In genomic region chr11:121530257-121530656, GRCh38 we compare ENCODE assay signal across 16 cellular contexts.
DNase-seq lines count a peak whose midpoint lies in the region; ATAC-seq and TF ChIP-seq lines count a peak whose summit lies in the region.
"Had no signal": no experiment of that assay in that cellular context is flagged by ENCODE, and none has a peak within 500 bp of the region (broad histone marks: within the 10 kb centered on the region; RNA-seq: fewer than 3 reads in every experiment).

No MANE protein-coding gene starts in this region.

- no peak overlapping the region for H3K4me3 Mint-ChIP-seq in activated T-cell treated with anti-CD3 and anti-CD28 coated beads, Interleukin-2, amount 50 U/mL, for 72 hours
- no peak overlapping the region for H3K4me3 Mint-ChIP-seq in activated T-cell treated with anti-CD3 and anti-CD28 coated beads, Interleukin-2, amount 50 U/mL, for 24 hours
- H3K4me3 Mint-ChIP-seq in natural killer cell: no peak overlapping the region
- no peak overlapping the region for H3K4me3 Mint-ChIP-seq in natural killer cell treated with Interleukin-12 subunit alpha and Interleukin-12 subunit beta and Interleukin-15 and Interleukin-18, amount 100 ng/mL, for 72 hours
- H3K4me3 Mint-ChIP-seq in central memory CD8-positive, alpha-beta T cell: no peak overlapping the region
- H3K4me3 Mint-ChIP-seq: CD4-positive, alpha-beta T cell; H9 had no signal

- no peak overlapping the region for H3K4me3 ChIP-seq in right cardiac atrium (ENCODE audit: low read length)
- H3K4me3 ChIP-seq: A549 had no signal

- DNase-seq in activated T-cell treated with anti-CD3 and anti-CD28 coated beads, Interleukin-2, amount 50 U/mL, for 72 hours: no peak
- no peak for DNase-seq in activated T-cell treated with anti-CD3 and anti-CD28 coated beads, Interleukin-2, amount 50 U/mL, for 24 hours
- no peak for DNase-seq in natural killer cell
- no peak for DNase-seq in natural killer cell treated with Interleukin-12 subunit alpha and Interleukin-12 subunit beta and Interleukin-15 and Interleukin-18, amount 100 ng/mL, for 72 hours (ENCODE audit: low spot score)
- no peak for DNase-seq in central memory CD8-positive, alpha-beta T cell (ENCODE audit: low spot score in 2 of 2)
- DNase-seq in right cardiac atrium: no peak
- DNase-seq: AML-193; CD4-positive, alpha-beta T cell; DMS153; DMS79; GDM1; H9 had no signal

- H3K27ac ChIP-seq in right cardiac atrium (ENCODE audit: low read length): no peak overlapping the region
- H3K27ac ChIP-seq: 22Rv1, A549, C4-2B had no signal

- peaks cover 23 to 37% of the 10 kb centered on the region in 2 donors for H3K36me3 Mint-ChIP-seq in activated T-cell treated with anti-CD3 and anti-CD28 coated beads, Interleukin-2, amount 50 U/mL, for 72 hours (ENCODE audit: insufficient read depth in 2 of 2)
- peaks cover 88% of the 10 kb centered on the region for H3K36me3 Mint-ChIP-seq in activated T-cell treated with anti-CD3 and anti-CD28 coated beads, Interleukin-2, amount 50 U/mL, for 24 hours (ENCODE audit: low read depth)
- H3K36me3 Mint-ChIP-seq in natural killer cell: peaks cover 39% of the 10 kb centered on the region
- H3K36me3 Mint-ChIP-seq in natural killer cell treated with Interleukin-12 subunit alpha and Interleukin-12 subunit beta and Interleukin-15 and Interleukin-18, amount 100 ng/mL, for 72 hours: peaks cover 33% of the 10 kb centered on the region
- peaks cover 45% of the 10 kb centered on the region for H3K36me3 Mint-ChIP-seq in central memory CD8-positive, alpha-beta T cell (ENCODE audit: insufficient read depth)

- TF ChIP-seq CTCF in natural killer cell (IDR thresholded peaks at IDR 0.05): no peak

- no peaks in the 10 kb centered on the region for H3K9me3 ChIP-seq in right cardiac atrium (ENCODE audit: control insufficient read depth, low read length)
- H3K9me3 ChIP-seq: A549 had no signal

- H3K4me1 ChIP-seq in right cardiac atrium (ENCODE audit: control insufficient read depth, insufficient read depth, low read length): no peaks in the 10 kb centered on the region
- H3K4me1 ChIP-seq: A549 had no signal

- intact Hi-C loops in natural killer cell (cut with micrococcal nuclease) (no loop called here), right cardiac atrium (cut with DNase I) (loop anchor here in 1 of 4 donors (5.0 kb wide), 1 partner anchor 213 kb away; no protein-coding TSS in a partner anchor)

- WGBS in right cardiac atrium: 87% methylated on average over 2 of the region's 2 CpGs

- H3K27me3 Mint-ChIP-seq in activated T-cell treated with anti-CD3 and anti-CD28 coated beads, Interleukin-2, amount 50 U/mL, for 72 hours (ENCODE audit: low read depth): no peaks in the 10 kb centered on the region
- no peaks in the 10 kb centered on the region for H3K27me3 Mint-ChIP-seq in activated T-cell treated with anti-CD3 and anti-CD28 coated beads, Interleukin-2, amount 50 U/mL, for 24 hours
- H3K27me3 Mint-ChIP-seq in natural killer cell (ENCODE audit: low read depth in 2 of 2): no peaks in the 10 kb centered on the region
- no peaks in the 10 kb centered on the region for H3K27me3 Mint-ChIP-seq in natural killer cell treated with Interleukin-12 subunit alpha and Interleukin-12 subunit beta and Interleukin-15 and Interleukin-18, amount 100 ng/mL, for 72 hours
- no peaks in the 10 kb centered on the region for H3K27me3 Mint-ChIP-seq in central memory CD8-positive, alpha-beta T cell
- H3K27me3 Mint-ChIP-seq: CD4-positive, alpha-beta T cell had no signal

- no peak for ATAC-seq in activated T-cell treated with anti-CD3 and anti-CD28 coated beads, Interleukin-2, amount 50 U/mL, for 72 hours (replicated peaks in 1 of 2)
- ATAC-seq in natural killer cell: no peak
- ATAC-seq in natural killer cell treated with Interleukin-12 subunit alpha and Interleukin-12 subunit beta and Interleukin-15 and Interleukin-18, amount 100 ng/mL, for 72 hours: no peak
- ATAC-seq in central memory CD8-positive, alpha-beta T cell (replicated peaks; ENCODE audit: extremely low read depth, poor library complexity, severe bottlenecking): no peak
- no peak for ATAC-seq in right cardiac atrium
- no peak for ATAC-seq in HG03135 (IDR thresholded peaks at IDR 0.05; ENCODE audit: unreplicated experiment)
- ATAC-seq: A549 had no signal

- peak overlapping the region; percentile 21 for H3K27ac Mint-ChIP-seq in activated T-cell treated with anti-CD3 and anti-CD28 coated beads, Interleukin-2, amount 50 U/mL, for 72 hours
- H3K27ac Mint-ChIP-seq in activated T-cell treated with anti-CD3 and anti-CD28 coated beads, Interleukin-2, amount 50 U/mL, for 24 hours: no peak overlapping the region
- H3K27ac Mint-ChIP-seq in natural killer cell: peak overlapping the region; percentile 17 to 84
- H3K27ac Mint-ChIP-seq in natural killer cell treated with Interleukin-12 subunit alpha and Interleukin-12 subunit beta and Interleukin-15 and Interleukin-18, amount 100 ng/mL, for 72 hours: peak overlapping the region in 1 of 2 donors; percentile 49
- peak overlapping the region; percentile 87 for H3K27ac Mint-ChIP-seq in central memory CD8-positive, alpha-beta T cell (ENCODE audit: low read depth)
- H3K27ac Mint-ChIP-seq: CD4-positive, alpha-beta T cell had no signal

- peaks cover 22% of the 10 kb centered on the region for H3K4me1 Mint-ChIP-seq in activated T-cell treated with anti-CD3 and anti-CD28 coated beads, Interleukin-2, amount 50 U/mL, for 72 hours (ENCODE audit: low read depth)
- H3K4me1 Mint-ChIP-seq in activated T-cell treated with anti-CD3 and anti-CD28 coated beads, Interleukin-2, amount 50 U/mL, for 24 hours (ENCODE audit: low read depth): peaks cover 45% of the 10 kb centered on the region
- peaks cover 58 to 69% of the 10 kb centered on the region in 2 donors for H3K4me1 Mint-ChIP-seq in natural killer cell
- peaks cover 23 to 28% of the 10 kb centered on the region in 2 donors for H3K4me1 Mint-ChIP-seq in natural killer cell treated with Interleukin-12 subunit alpha and Interleukin-12 subunit beta and Interleukin-15 and Interleukin-18, amount 100 ng/mL, for 72 hours (ENCODE audit: low read depth in 2 of 2)
- peaks cover 20% of the 10 kb centered on the region for H3K4me1 Mint-ChIP-seq in central memory CD8-positive, alpha-beta T cell

- peaks cover 5% of the 10 kb centered on the region in 2 donors for H3K9me3 Mint-ChIP-seq in activated T-cell treated with anti-CD3 and anti-CD28 coated beads, Interleukin-2, amount 50 U/mL, for 72 hours
- peaks cover 18% of the 10 kb centered on the region for H3K9me3 Mint-ChIP-seq in activated T-cell treated with anti-CD3 and anti-CD28 coated beads, Interleukin-2, amount 50 U/mL, for 24 hours
- peaks cover 4 to 10% of the 10 kb centered on the region in 2 donors for H3K9me3 Mint-ChIP-seq in natural killer cell
- H3K9me3 Mint-ChIP-seq in natural killer cell treated with Interleukin-12 subunit alpha and Interleukin-12 subunit beta and Interleukin-15 and Interleukin-18, amount 100 ng/mL, for 72 hours: peaks cover 10% of the 10 kb centered on the region
- H3K9me3 Mint-ChIP-seq in central memory CD8-positive, alpha-beta T cell: peaks cover 12% of the 10 kb centered on the region

- H3K27me3 ChIP-seq in right cardiac atrium (ENCODE audit: control insufficient read depth, insufficient read depth): no peaks in the 10 kb centered on the region
